22 cellular contexts compared by ENCODE assay signal in the genomic region with DNA sequence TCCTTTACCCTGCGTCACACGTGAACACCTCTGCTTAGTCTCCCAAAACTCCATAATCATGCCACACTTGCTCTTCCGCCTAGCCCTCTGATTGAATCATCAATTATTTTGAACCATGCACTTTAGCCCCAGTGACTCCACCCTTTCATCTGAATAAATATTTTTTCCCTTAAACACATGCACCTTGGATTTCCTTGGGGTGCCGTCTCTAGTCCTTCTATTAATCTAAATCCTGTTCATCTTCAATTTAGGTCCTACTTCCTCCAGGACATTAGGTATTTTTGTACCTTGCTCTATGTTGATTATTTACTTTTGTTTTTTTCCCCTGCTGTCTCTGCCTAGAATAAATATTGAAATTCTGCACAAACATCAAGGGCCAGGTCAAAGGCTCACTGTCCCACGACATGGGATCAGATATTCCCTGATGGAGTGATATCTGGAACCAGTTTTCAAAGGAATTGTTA. TPM values are rescaled to one million over a fixed set of nuclear protein-coding genes. Genes with fewer than 3 reads are reported as not detected.
A peak's percentile ranks its signal among the peaks of the same experiment; 100 is the strongest.
DNase-seq lines count a peak whose midpoint lies in the region; ATAC-seq, FAIRE-seq and TF ChIP-seq lines count a peak whose summit lies in the region.
"Had no signal": no experiment of that assay in that cellular context is flagged by ENCODE, and none has a peak within 500 bp of the region (broad histone marks: within the 10 kb centered on the region; RNA-seq: fewer than 3 reads in every experiment).

No MANE protein-coding gene starts in this region.

- no peaks in the 10 kb centered on the region for H3K9me2 ChIP-seq in PC-3 (replicated peaks; ENCODE audit: low read length)

- H3K9me3 ChIP-seq in PC-3 (ENCODE audit: low read length) (no peaks in the 10 kb centered on the region), HepG2 (ENCODE audit: low read length) (peaks cover 8% of the 10 kb centered on the region; the same call in 1 of the 2 replicates), WERI-Rb-1 (ENCODE audit: severe bottlenecking) (no peaks in the 10 kb centered on the region)
- H3K9me3 ChIP-seq: BLaER1, Caco-2 had no signal

- H3K4me1 Mint-ChIP-seq in neural crest cell, result no peaks in the 10 kb centered on the region
- H3K4me1 Mint-ChIP-seq: B cell; CD4-positive, CD25-positive, alpha-beta regulatory T cell had no signal

- peak in 1 of 2 experiments; percentile 90; a peak in 2 of 4 replicates for TF ChIP-seq EP300 in HepG2 (IDR thresholded peaks at IDR 0.05; ENCODE audit: low read depth in 2 of 2, low read length in 2 of 2)
- no peak for TF ChIP-seq EP300 in HepG2 (CRISPR knock-in tag; IDR thresholded peaks at IDR 0.05; ENCODE audit: borderline replicate concordance)

- no peaks in the 10 kb centered on the region for H3K36me3 Mint-ChIP-seq in neural crest cell (ENCODE audit: low read depth)
- H3K36me3 Mint-ChIP-seq: CD4-positive, CD25-positive, alpha-beta regulatory T cell; CD8-positive, alpha-beta T cell had no signal

- TF ChIP-seq RAD21 in HepG2 (CRISPR knock-in tag; IDR thresholded peaks at IDR 0.05), result no peak

- 5% methylated on average over 5 of the region's 5 CpGs for WGBS in HepG2 (ENCODE audit: low lambda C conversion rate)

- no peak overlapping the region for H3K9ac ChIP-seq in PC-3 (ENCODE audit: low read length)
- peak overlapping the region; percentile 51; the same call in 1 of the 2 replicates for H3K9ac ChIP-seq in HepG2 (ENCODE audit: insufficient read depth, low read depth, low read length)
- H3K9ac ChIP-seq: BLaER1, GM23248 had no signal

- H3K27me3 ChIP-seq in PC-3 (ENCODE audit: low read length) (peaks cover 30% of the 10 kb centered on the region), HepG2 (ENCODE audit: control insufficient read depth in 1 of 2, insufficient read depth in 2 of 2, low read length in 2 of 2) (no peaks in the 10 kb centered on the region; a peak in 1 of 5 replicates), WERI-Rb-1 (ENCODE audit: insufficient read depth, low read depth, severe bottlenecking) (no peaks in the 10 kb centered on the region)
- H3K27me3 ChIP-seq: BLaER1 had no signal

- H3K9me3 Mint-ChIP-seq in neural crest cell, result no peaks in the 10 kb centered on the region

- no TSS peak for BruUV-seq in PC-3 (replicated peaks; lab: Mats Ljungman, UMichigan)
- no TSS peak for BruUV-seq in HepG2 (replicated peaks; lab: Mats Ljungman, UMichigan)

- DNase-seq in PC-3, result peak; percentile 12
- peak; percentile 79 for DNase-seq in HepG2 (ENCODE audit: low spot score)
- DNase-seq in neural crest cell (ENCODE audit: low read depth, low spot score), result no peak
- no peak for DNase-seq in T1000 (lab: John Stamatoyannopoulos, UW)
- no peak for DNase-seq in WERI-Rb-1
- no peak for DNase-seq in NAMALWA (ENCODE audit: low spot score)
- DNase-seq: Caco-2; CD4-positive, CD25-positive, alpha-beta regulatory T cell; CD8-positive, alpha-beta T cell; DMS153; DND-41; GM23248; H7; HCEC 1CT had no signal

- H2AFZ ChIP-seq in PC-3 (ENCODE audit: low read length) (no peak overlapping the region), HepG2 (ENCODE audit: low read length) (no peak overlapping the region)
- H2AFZ ChIP-seq: GM23248 had no signal

- TF ChIP-seq POLR2A in HepG2 (IDR thresholded peaks at IDR 0.05; ENCODE audit: insufficient read depth in 1 of 2, low read depth in 2 of 2, low read length in 2 of 2), result no peak

- H3K27me3 Mint-ChIP-seq in neural crest cell (ENCODE audit: low read depth), result peaks cover 5% of the 10 kb centered on the region

- H3K4me2 ChIP-seq in PC-3 (ENCODE audit: low read length) (no peak overlapping the region), HepG2 (ENCODE audit: low read depth, low read length) (peak overlapping the region; percentile 78)
- H3K4me2 ChIP-seq: BLaER1 had no signal

- in situ Hi-C loops in HepG2 (cut with HindIII; ENCODE audit: extremely low pct_ligation_motif_present, low pct_unique_long_range_greater_than_20kb), result no loop called here

- H3K36me3 ChIP-seq in PC-3 (ENCODE audit: low read depth, low read length) (no peaks in the 10 kb centered on the region), HepG2 (replicated peaks in 1 of 2; ENCODE audit: control insufficient read depth in 1 of 2, insufficient read depth in 2 of 2, low read length in 2 of 2) (no peaks in the 10 kb centered on the region), WERI-Rb-1 (no peaks in the 10 kb centered on the region)
- H3K36me3 ChIP-seq: BLaER1 had no signal

- H4K20me1 ChIP-seq in PC-3 (ENCODE audit: low read length) (no peaks in the 10 kb centered on the region), HepG2 (ENCODE audit: insufficient read depth, low read length) (no peaks in the 10 kb centered on the region)
- H4K20me1 ChIP-seq: BLaER1 had no signal

- no peak overlapping the region for H3K4me3 ChIP-seq in PC-3 (ENCODE audit: low read length)
- peak overlapping the region in 1 of 3 experiments; percentile 34; a peak in 1 of 6 replicates for H3K4me3 ChIP-seq in HepG2 (replicated peaks in 1 of 3; ENCODE audit: insufficient read depth in 1 of 3, low read depth in 2 of 3, low read length in 3 of 3)
- H3K4me3 ChIP-seq in WERI-Rb-1 (ENCODE audit: low read depth, low read length), result no peak overlapping the region
- H3K4me3 ChIP-seq: BLaER1, GM23248 had no signal

- H3K79me2 ChIP-seq in PC-3 (ENCODE audit: low read length) (no peaks in the 10 kb centered on the region), HepG2 (ENCODE audit: insufficient read depth, low read length) (no peaks in the 10 kb centered on the region)

- intact Hi-C loops in PC-3 (cut with micrococcal nuclease), result no loop called here
- intact Hi-C loops in HepG2 (cut with micrococcal nuclease; ENCODE audit: unreplicated experiment), result no loop called here

- no peaks in the 10 kb centered on the region for H3F3A ChIP-seq in PC-3 (ENCODE audit: low read length, unreplicated experiment)

- no peak for FAIRE-seq in HepG2 (lab: Jason Lieb, UNC)
- FAIRE-seq: A204.1, G401.6, GM12892, H1 had no signal

- TF ChIP-seq CTCF in PC-3 (conservative IDR thresholded peaks at IDR 0.05; ENCODE audit: low read depth, low read length), result no peak
- no peak for TF ChIP-seq CTCF in HepG2 (CRISPR knock-in tag; IDR thresholded peaks at IDR 0.05)
- no peak for TF ChIP-seq CTCF in neural crest cell (conservative IDR thresholded peaks at IDR 0.05)
- no peak for TF ChIP-seq CTCF in WERI-Rb-1 (IDR thresholded peaks at IDR 0.05; ENCODE audit: low read depth, low read length)

- no peak overlapping the region for H3K27ac ChIP-seq in PC-3 (ENCODE audit: low read length)
- peak overlapping the region; percentile 86 for H3K27ac ChIP-seq in HepG2 (ENCODE audit: extremely low read length, insufficient read depth, low read length)
- H3K27ac ChIP-seq in WERI-Rb-1, result no peak overlapping the region
- H3K27ac ChIP-seq: 22Rv1, BLaER1, C4-2B, GM23248 had no signal

- no peak overlapping the region for H3K4me3 Mint-ChIP-seq in neural crest cell
- H3K4me3 Mint-ChIP-seq: B cell; CD4-positive, CD25-positive, alpha-beta regulatory T cell; CD8-positive, alpha-beta T cell had no signal

- CTCF ChIA-PET in PC-3 (lab: Charles Lee), result no interaction called here
- CTCF ChIA-PET in HepG2 (lab: Yijun Ruan, JAX; ENCODE audit: low intra/inter-chr PET ratio, low total read pairs), result no interaction called here

- POLR2A ChIA-PET in PC-3 (lab: Charles Lee; ENCODE audit: unreplicated experiment) (no interaction called here), HepG2 (lab: Yijun Ruan, JAX) (no interaction called here)

- peak overlapping the region; percentile 27 for H3K27ac Mint-ChIP-seq in neural crest cell (ENCODE audit: unreplicated experiment)
- H3K27ac Mint-ChIP-seq: B cell; CD4-positive, CD25-positive, alpha-beta regulatory T cell; CD8-positive, alpha-beta T cell had no signal

- H3K4me1 ChIP-seq in PC-3 (ENCODE audit: insufficient read depth, low read length) (no peaks in the 10 kb centered on the region), HepG2 (ENCODE audit: insufficient read depth, low read length) (peaks cover 50% of the 10 kb centered on the region)
- H3K4me1 ChIP-seq: BLaER1, Caco-2 had no signal

- ATAC-seq in PC-3, result no peak
- ATAC-seq in HepG2, result peak; percentile 95
- ATAC-seq: CD8-positive, alpha-beta T cell had no signal

TF ChIP-seq in HepG2, 621 proteins besides CTCF, POLR2A, EP300 and RAD21 (continues in another document):
- no peak for TF ChIP-seq ZNF562 (CRISPR knock-in tag; IDR thresholded peaks at IDR 0.05; ENCODE audit: borderline replicate concordance)
- no peak for TF ChIP-seq FOXC1 (CRISPR knock-in tag; IDR thresholded peaks at IDR 0.05; ENCODE audit: borderline replicate concordance)
- no peak for TF ChIP-seq ZFP90 (CRISPR knock-in tag; IDR thresholded peaks at IDR 0.05; ENCODE audit: borderline replicate concordance)
- TF ChIP-seq EHMT2 (IDR thresholded peaks at IDR 0.05; ENCODE audit: borderline replicate concordance, low read depth, low read length), result no peak; the same call in 1 of the 2 replicates
- peak; percentile 67; the same call in 1 of the 2 replicates for TF ChIP-seq ZBTB20 (CRISPR knock-in tag; IDR thresholded peaks at IDR 0.05; ENCODE audit: borderline replicate concordance, low read depth)

RNA-seq across cellular contexts. Expression of a gene that starts 9.8 kb away (rescaled TPM):
- 0.44 and 0.75 TPM in 2 replicates for total RNA-seq in PC-3 (2014; rRNA removed)
- 1.1 and 2.1 TPM in 2 replicates for total RNA-seq in HepG2 (2016; rRNA removed; fragmentation: Illumina TruSeq; extraction: Trizol)
- total RNA-seq in HepG2 (2016; cell fraction: cytosol; rRNA removed; fragmentation: Illumina TruSeq; extraction: Trizol; ENCODE audit: low read depth), result 0.61 and 0.62 TPM in 2 replicates
- total RNA-seq in HepG2 (2016; cell fraction: insoluble cytoplasmic fraction; rRNA removed; fragmentation: Illumina TruSeq; extraction: Trizol), result 0.95 and 2.7 TPM in 2 replicates
- total RNA-seq in HepG2 (2016; cell fraction: membrane; rRNA removed; fragmentation: Illumina TruSeq; extraction: Trizol), result 1.0 and 1.1 TPM in 2 replicates
- total RNA-seq in HepG2 (2016; cell fraction: nucleus; rRNA removed; fragmentation: Illumina TruSeq; extraction: Trizol), result 1.5 and 2.3 TPM in 2 replicates
- polyA plus RNA-seq in HepG2 (2011; rRNA removed), result 5.9 and 6.6 TPM in 2 replicates
- polyA plus RNA-seq in HepG2 (2011; cell fraction: cytosol; rRNA removed), result 3.7 and 5.4 TPM in 2 replicates
- 8.0 and 9.4 TPM in 2 replicates for polyA plus RNA-seq in HepG2 (2011; cell fraction: nucleus; rRNA removed)
- 12.5 and 20.6 TPM in 2 replicates for polyA plus RNA-seq in HepG2 (2012)
- polyA plus RNA-seq in HepG2 (2016; cell fraction: cytosol; fragmentation: Illumina TruSeq; extraction: Trizol; ENCODE audit: low read depth), result 0.35 and 0.44 TPM in 2 replicates
- 0.82 and 1.5 TPM in 2 replicates for polyA plus RNA-seq in HepG2 (2016; cell fraction: insoluble cytoplasmic fraction; fragmentation: Illumina TruSeq; extraction: Trizol; ENCODE audit: low read depth)
- 0.45 and 0.58 TPM in 2 replicates for polyA plus RNA-seq in HepG2 (2016; cell fraction: membrane; fragmentation: Illumina TruSeq; extraction: Trizol; ENCODE audit: low read depth)
- polyA plus RNA-seq in HepG2 (2016; cell fraction: nucleus; fragmentation: Illumina TruSeq; extraction: Trizol; ENCODE audit: insufficient read depth, low read depth), result 4.2 and 6.0 TPM in 2 replicates
- 4.8 TPM in 1 of 2 replicates, not detected in the other for polyA minus RNA-seq in HepG2 (2011; rRNA and poly(A)+ RNA removed; ENCODE audit: low replicate concordance)
- 5.1 and 5.3 TPM in 2 replicates for polyA minus RNA-seq in HepG2 (2011; cell fraction: cytosol; rRNA and poly(A)+ RNA removed)
- 7.1 and 10.3 TPM in 2 replicates for polyA minus RNA-seq in HepG2 (2011; cell fraction: nucleus; rRNA and poly(A)+ RNA removed)
- 1.3 and 1.6 TPM in 2 replicates for total RNA-seq in neural crest cell
- total RNA-seq: CD4-positive, CD25-positive, alpha-beta regulatory T cell; GM23248 had no signal
- polyA plus RNA-seq: GM23248 had no signal

Comparison
In these comparisons a context has a peak if more than half of its experiments do, and no peak if none do; other contexts are left out.
1. DNase-seq: peak in PC-3 (single experiment) and HepG2 (single experiment); none in neural crest cell (single experiment), T1000 (single experiment), WERI-Rb-1 (single experiment) and NAMALWA (single experiment).